ENCODE assay signal across 17 cellular contexts in the genomic region with DNA sequence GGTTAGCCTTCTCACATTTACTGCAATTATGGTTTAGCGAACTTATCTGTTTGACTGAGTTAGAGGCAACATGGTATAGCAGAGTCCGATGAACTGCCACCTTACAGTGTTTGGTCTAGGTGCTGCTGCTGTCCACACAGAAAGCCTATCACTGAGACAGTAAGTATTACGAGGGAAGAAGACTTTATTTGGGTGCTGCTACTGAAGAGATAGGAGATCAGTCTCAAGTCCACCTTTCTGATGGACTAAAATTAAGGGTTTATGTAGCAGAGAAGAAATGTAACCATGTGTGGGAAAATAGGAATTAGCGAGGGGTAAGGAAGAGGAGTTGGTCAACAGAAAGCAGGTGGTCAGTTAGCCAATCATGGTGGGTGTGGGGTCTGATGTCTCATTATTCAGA.
DNase-seq lines count a peak whose midpoint lies in the region; ATAC-seq and TF ChIP-seq lines count a peak whose summit lies in the region.
"Had no signal": no experiment of that assay in that cellular context is flagged by ENCODE, and none has a peak within 500 bp of the region (broad histone marks: within the 10 kb centered on the region; RNA-seq: fewer than 3 reads in every experiment).

No MANE protein-coding gene starts in this region.

- ATAC-seq in left lung: no peak
- ATAC-seq: A549 had no signal

- H4K20me1 ChIP-seq in mammary epithelial cell (ENCODE audit: insufficient read depth, low read length): no peaks in the 10 kb centered on the region

- H3K36me3 ChIP-seq in mammary epithelial cell (ENCODE audit: insufficient read depth, low read length) (no peaks in the 10 kb centered on the region), left lung (no peaks in the 10 kb centered on the region)

- H3K27ac ChIP-seq in mammary epithelial cell (ENCODE audit: insufficient read depth, low read depth, low read length) (peak overlapping the region; percentile 91), angular gyrus (ENCODE audit: low read depth, low read length) (peak overlapping the region; percentile 51), layer of hippocampus (ENCODE audit: low read depth, low read length) (peak overlapping the region; percentile 22), left lung (no peak overlapping the region)
- H3K27ac ChIP-seq: 22Rv1, A549, C4-2B had no signal

- peaks cover 15% of the 10 kb centered on the region for H3K4me1 ChIP-seq in mammary epithelial cell (ENCODE audit: insufficient read depth, low read length)
- no peaks in the 10 kb centered on the region for H3K4me1 ChIP-seq in left lung

- no peak overlapping the region for H3K4me3 Mint-ChIP-seq in MCF 10A (ENCODE audit: unreplicated experiment)
- H3K4me3 Mint-ChIP-seq: CD4-positive, alpha-beta memory T cell; H9 had no signal

- DNase-seq in mammary epithelial cell: no peak
- no peak for DNase-seq in MCF 10A (ENCODE audit: unreplicated experiment)
- DNase-seq in left lung: no peak
- no peak for DNase-seq in NCI-H2227 (lab: John Stamatoyannopoulos, UW; ENCODE audit: unreplicated experiment)
- no peak for DNase-seq in activated effector memory CD4-positive, alpha-beta T cell treated with Interleukin-2 at 50 U/mL for 16 hours
- DNase-seq: AML-193; CD4-positive, alpha-beta memory T cell; DMS153; DMS79; GDM1; H9; IMR-90 had no signal

- intact Hi-C loops in mammary epithelial cell (cut with micrococcal nuclease): no loop called here
- intact Hi-C loops in MCF 10A (cut with micrococcal nuclease): no loop called here
- intact Hi-C loops in left lung (cut with DNase I): no loop called here

- BruUV-seq in mammary epithelial cell (replicated peaks; lab: Mats Ljungman, UMichigan) (no TSS peak), MCF 10A (replicated peaks; lab: Mats Ljungman, UMichigan) (no TSS peak)

- no peaks in the 10 kb centered on the region for H3K27me3 Mint-ChIP-seq in MCF 10A (ENCODE audit: insufficient read depth, unreplicated experiment)
- H3K27me3 Mint-ChIP-seq: CD4-positive, alpha-beta memory T cell had no signal

- peaks cover 6% of the 10 kb centered on the region for H3K36me3 Mint-ChIP-seq in MCF 10A (ENCODE audit: insufficient read depth, unreplicated experiment)

- H3K9ac ChIP-seq in mammary epithelial cell (ENCODE audit: insufficient read depth, low read length): no peak overlapping the region

- H2AFZ ChIP-seq in mammary epithelial cell (ENCODE audit: low read depth, low read length): no peak overlapping the region

- H3K27ac Mint-ChIP-seq in MCF 10A (ENCODE audit: low read depth, unreplicated experiment): no peak overlapping the region
- H3K27ac Mint-ChIP-seq: H9 had no signal

- H3K79me2 ChIP-seq in mammary epithelial cell (ENCODE audit: insufficient read depth, low read length): peaks cover 72% of the 10 kb centered on the region

- H3K4me3 ChIP-seq in mammary epithelial cell (replicated peaks in 1 of 3; ENCODE audit: insufficient read depth in 1 of 3, low read depth in 2 of 3, low read length in 3 of 3): no peak overlapping the region
- no peak overlapping the region for H3K4me3 ChIP-seq in left lung
- H3K4me3 ChIP-seq: A549 had no signal

- peaks cover 10% of the 10 kb centered on the region for H3K9me3 ChIP-seq in mammary epithelial cell (replicated peaks; ENCODE audit: insufficient read depth, low read length)
- peaks cover 0 to 33% of the 10 kb centered on the region in 2 donors for H3K9me3 ChIP-seq in left lung

- H3K27me3 ChIP-seq in mammary epithelial cell (ENCODE audit: insufficient read depth, low read length) (no peaks in the 10 kb centered on the region), layer of hippocampus (ENCODE audit: control insufficient read depth, insufficient read depth, low read length) (no peaks in the 10 kb centered on the region), left lung (no peaks in the 10 kb centered on the region)

- CTCF ChIA-PET in mammary epithelial cell (lab: Charles Lee; ENCODE audit: low non-redundant PET) (no interaction called here), MCF 10A (lab: Yijun Ruan, JAX) (interaction anchor here (1.1 kb wide), 1 partner anchor 64 kb away, joined by 3 read pairs; no protein-coding TSS in a partner anchor)

- TF ChIP-seq CTCF in mammary epithelial cell (conservative IDR thresholded peaks at IDR 0.05 in 1 of 2, IDR thresholded peaks at IDR 0.05 in 1 of 2; ENCODE audit: extremely low read depth in 1 of 2, insufficient read depth in 1 of 2, low read depth in 1 of 2, low read length in 2 of 2): no peak
- no peak for TF ChIP-seq CTCF in MCF 10A (IDR thresholded peaks at IDR 0.05; ENCODE audit: unreplicated experiment)
- TF ChIP-seq CTCF in left lung (IDR thresholded peaks at IDR 0.05): no peak

- peaks cover 8% of the 10 kb centered on the region for H3K4me1 Mint-ChIP-seq in MCF 10A (ENCODE audit: insufficient read depth, unreplicated experiment)

- POLR2A ChIA-PET in MCF 10A (lab: Yijun Ruan, JAX): interaction anchor here (1.0 to 1.6 kb wide), 2 partner anchors 9 to 110 kb away, joined by 3 to 5 read pairs; no protein-coding TSS in a partner anchor

- dilution Hi-C loops in mammary epithelial cell (cut with HindIII; ENCODE audit: low sequenced_read_pairs): no loop called here

- in situ Hi-C loops in mammary epithelial cell (cut with MboI; ENCODE audit: low sequenced_read_pairs in 2 of 2): no loop called here

- 97% methylated on average over 4 of the region's 4 CpGs for WGBS in mammary epithelial cell (ENCODE audit: low coverage, missing lambda C conversion rate)

- peaks cover 8% of the 10 kb centered on the region for H3K9me3 Mint-ChIP-seq in MCF 10A (ENCODE audit: unreplicated experiment)

- no peak overlapping the region for H3K4me2 ChIP-seq in mammary epithelial cell (ENCODE audit: insufficient read depth, low read depth, low read length)
- H3K4me2 ChIP-seq: A549 had no signal

Comparison
In these comparisons a context has a peak if more than half of its experiments do, and no peak if none do; other contexts are left out.
1. H3K27ac ChIP-seq: peak in mammary epithelial cell (single experiment), angular gyrus (single experiment) and layer of hippocampus (single experiment); none in left lung (0 of 2).